18 cellular contexts compared by ENCODE assay signal in the genomic region with DNA sequence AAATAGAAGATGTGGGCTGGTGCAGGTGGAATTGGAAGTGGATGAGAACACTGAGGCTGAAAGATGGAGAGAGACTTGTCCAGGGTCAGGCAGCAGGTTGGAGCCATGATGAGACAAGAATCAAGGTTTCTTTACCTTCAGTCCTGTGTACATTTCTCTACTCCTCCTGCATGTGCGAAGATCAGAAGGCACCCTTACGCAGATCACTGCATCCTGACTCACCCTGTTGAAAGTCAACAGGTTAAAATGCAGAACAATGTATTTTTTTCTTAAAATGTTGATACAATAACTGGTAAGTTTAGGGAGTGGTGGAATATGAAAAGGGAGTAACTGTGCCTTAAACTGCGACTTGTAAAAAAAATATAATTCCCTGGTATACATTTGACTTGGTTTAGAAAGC. TPM values are rescaled to one million over a fixed set of nuclear protein-coding genes. Genes with fewer than 3 reads are reported as not detected.
DNase-seq lines count a peak whose midpoint lies in the region; ATAC-seq and TF ChIP-seq lines count a peak whose summit lies in the region.
"Had no signal": no experiment of that assay in that cellular context is flagged by ENCODE, and none has a peak within 500 bp of the region (broad histone marks: within the 10 kb centered on the region; RNA-seq: fewer than 3 reads in every experiment).

No MANE protein-coding gene starts in this region.

- 42 to 60% methylated on average over 3 of the region's 3 CpGs for WGBS in aorta, 2 donors

- H3K27me3 ChIP-seq in breast epithelium (no peaks in the 10 kb centered on the region), aorta (ENCODE audit: control insufficient read depth in 1 of 2, insufficient read depth in 2 of 2, low read length in 1 of 2) (no peaks in the 10 kb centered on the region)
- H3K27me3 ChIP-seq: gastrocnemius medialis, ovary had no signal

- peak; percentile 26 for DNase-seq in MCF 10A (ENCODE audit: unreplicated experiment)
- no peak for DNase-seq in breast epithelium (ENCODE audit: low spot score in 2 of 2)
- no peak for DNase-seq in activated CD8-positive, alpha-beta T cell treated with anti-CD3 and anti-CD28 coated beads for 36 hours
- DNase-seq in aorta: no peak
- DNase-seq in Right ventricle myocardium inferior (ENCODE audit: missing footprints): no peak
- no peak for DNase-seq in amygdala (lab: John Stamatoyannopoulos, UW)
- DNase-seq in midbrain (lab: John Stamatoyannopoulos, UW): no peak
- DNase-seq: activated CD4-positive, alpha-beta T cell treated with anti-CD3 and anti-CD28 coated beads for 4 hours; Caco-2; gastrocnemius medialis; H7; NCI-H146; OCI-M1; ovary had no signal

- intact Hi-C loops in MCF 10A (cut with micrococcal nuclease): no loop called here
- intact Hi-C loops in breast epithelium (cut with DNase I; ENCODE audit: low total_unique reads): no loop called here
- intact Hi-C loops in activated CD8-positive, alpha-beta T cell treated with anti-CD3 and anti-CD28 coated beads for 36 hours (cut with micrococcal nuclease): loop anchor here (10.0 kb wide), 1 partner anchor 48 kb away; a partner anchor contains a TSS
- intact Hi-C loops in aorta (cut with DNase I): no loop called here
- intact Hi-C loops in Right ventricle myocardium inferior (cut with DNase I): no loop called here

- H3K27ac ChIP-seq in breast epithelium: no peak overlapping the region
- H3K27ac ChIP-seq in aorta (ENCODE audit: low read depth in 1 of 2, low read length in 2 of 2): no peak overlapping the region
- H3K27ac ChIP-seq: coronary artery, gastrocnemius medialis, ovary had no signal

- H3K36me3 ChIP-seq in breast epithelium (no peaks in the 10 kb centered on the region), aorta (ENCODE audit: control insufficient read depth in 1 of 2, insufficient read depth in 2 of 2, low read length in 1 of 2) (no peaks in the 10 kb centered on the region)
- H3K36me3 ChIP-seq: gastrocnemius medialis, ovary had no signal

- TF ChIP-seq POLR2A in breast epithelium (IDR thresholded peaks at IDR 0.05): no peak

- TF ChIP-seq CTCF in MCF 10A (IDR thresholded peaks at IDR 0.05; ENCODE audit: unreplicated experiment): no peak
- no peak for TF ChIP-seq CTCF in breast epithelium (IDR thresholded peaks at IDR 0.05)
- no peak for TF ChIP-seq CTCF in activated CD8-positive, alpha-beta T cell treated with anti-CD3 and anti-CD28 coated beads for 36 hours (IDR thresholded peaks at IDR 0.05)

- peak overlapping the region; percentile 96 for H3K27ac Mint-ChIP-seq in MCF 10A (ENCODE audit: low read depth, unreplicated experiment)
- peak overlapping the region; percentile 99 for H3K27ac Mint-ChIP-seq in activated CD8-positive, alpha-beta T cell treated with anti-CD3 and anti-CD28 coated beads for 36 hours

- H3K9me3 Mint-ChIP-seq in MCF 10A (ENCODE audit: unreplicated experiment): peaks cover 5% of the 10 kb centered on the region
- H3K9me3 Mint-ChIP-seq in activated CD8-positive, alpha-beta T cell treated with anti-CD3 and anti-CD28 coated beads for 36 hours: peaks cover 32% of the 10 kb centered on the region

- H3K36me3 Mint-ChIP-seq in MCF 10A (ENCODE audit: insufficient read depth, unreplicated experiment): no peaks in the 10 kb centered on the region
- peaks cover 50% of the 10 kb centered on the region for H3K36me3 Mint-ChIP-seq in activated CD8-positive, alpha-beta T cell treated with anti-CD3 and anti-CD28 coated beads for 36 hours (ENCODE audit: low read depth)

- H3K4me3 ChIP-seq in breast epithelium: no peak overlapping the region
- no peak overlapping the region for H3K4me3 ChIP-seq in aorta (ENCODE audit: low read length in 2 of 2)
- H3K4me3 ChIP-seq: coronary artery, gastrocnemius medialis, ovary had no signal

- no peaks in the 10 kb centered on the region for H3K9me3 ChIP-seq in breast epithelium
- H3K9me3 ChIP-seq in aorta (ENCODE audit: control insufficient read depth, low read length): no peaks in the 10 kb centered on the region
- H3K9me3 ChIP-seq: Caco-2, gastrocnemius medialis, ovary had no signal

- CTCF ChIA-PET in MCF 10A (lab: Yijun Ruan, JAX): interaction anchor here (0.6 to 4.8 kb wide), 9 partner anchors 20 to 698 kb away, joined by 3 to 33 read pairs (median 8); a partner anchor contains a TSS
- CTCF ChIA-PET in activated CD8-positive, alpha-beta T cell treated with anti-CD3 and anti-CD28 coated beads for 36 hours (lab: Charles Lee): interaction anchor here (1.6 to 3.0 kb wide), 5 partner anchors 20 to 187 kb away, joined by 3 to 15 read pairs (median 6); no protein-coding TSS in a partner anchor

- no TSS peak for BruUV-seq in MCF 10A (replicated peaks; lab: Mats Ljungman, UMichigan)

- no peaks in the 10 kb centered on the region for H3K27me3 Mint-ChIP-seq in MCF 10A (ENCODE audit: insufficient read depth, unreplicated experiment)
- no peaks in the 10 kb centered on the region for H3K27me3 Mint-ChIP-seq in activated CD8-positive, alpha-beta T cell treated with anti-CD3 and anti-CD28 coated beads for 36 hours

- ATAC-seq in activated CD8-positive, alpha-beta T cell treated with anti-CD3 and anti-CD28 coated beads for 36 hours: no peak
- ATAC-seq in esophagus mucosa (peak; percentile 68), aorta (ENCODE audit: low FRiP score) (no peak), Right ventricle myocardium inferior (no peak)
- ATAC-seq: gastrocnemius medialis, HepG2, sciatic nerve had no signal

- H3K4me1 ChIP-seq in breast epithelium (no peaks in the 10 kb centered on the region), aorta (ENCODE audit: control insufficient read depth in 1 of 2, insufficient read depth in 2 of 2, low read length in 2 of 2) (no peaks in the 10 kb centered on the region)
- H3K4me1 ChIP-seq: Caco-2, gastrocnemius medialis had no signal

- H3K4me3 Mint-ChIP-seq in MCF 10A (ENCODE audit: unreplicated experiment): no peak overlapping the region
- H3K4me3 Mint-ChIP-seq in activated CD8-positive, alpha-beta T cell treated with anti-CD3 and anti-CD28 coated beads for 36 hours: peak overlapping the region; percentile 29

- POLR2A ChIA-PET in MCF 10A (lab: Yijun Ruan, JAX): interaction anchor here (1.0 kb wide), 1 partner anchor 81 kb away, joined by 5 read pairs; no protein-coding TSS in a partner anchor
- POLR2A ChIA-PET in activated CD8-positive, alpha-beta T cell treated with anti-CD3 and anti-CD28 coated beads for 36 hours (lab: Charles Lee): interaction anchor here (1.9 kb wide), 1 partner anchor 15 kb away, joined by 7 read pairs; no protein-coding TSS in a partner anchor

- H3K4me1 Mint-ChIP-seq in MCF 10A (ENCODE audit: insufficient read depth, unreplicated experiment): peaks cover 32% of the 10 kb centered on the region
- peaks cover 60% of the 10 kb centered on the region for H3K4me1 Mint-ChIP-seq in activated CD8-positive, alpha-beta T cell treated with anti-CD3 and anti-CD28 coated beads for 36 hours (ENCODE audit: low read depth)

RNA-seq across cellular contexts. Expression of a gene that starts 47.8 kb away (rescaled TPM):
- total RNA-seq in MCF 10A (2022): not detected in 2 replicates
- total RNA-seq in breast epithelium: 1 to 10 TPM; 1.3 to 6.2 (median 2.2) TPM
- 100 to 1,000 TPM; 107 to 112 TPM for total RNA-seq in activated CD8-positive, alpha-beta T cell treated with anti-CD3 and anti-CD28 coated beads for 36 hours
- 0.68 TPM for total RNA-seq in esophagus mucosa
- total RNA-seq in aorta: 1 to 10 TPM; 1.0 to 2.1 TPM
- polyA plus RNA-seq in aorta: 1 to 10 TPM in 1 of 2 donors, under 1 TPM in 1; 0.26 to 1.0 TPM
- total RNA-seq in Right ventricle myocardium inferior: 0.70 TPM
- total RNA-seq: Caco-2, H7, HepG2 had no signal
- polyA plus RNA-seq: HepG2 had no signal

Comparison
In these comparisons a context has a peak if more than half of its experiments do, and no peak if none do; other contexts are left out.
1. RNA of a gene that starts 47.8 kb away (total RNA-seq): 107 to 112 TPM in activated CD8-positive, alpha-beta T cell treated with anti-CD3 and anti-CD28 coated beads for 36 hours; 1.3 to 6.2 TPM in breast epithelium, 1.0 to 2.1 TPM in aorta, 0.70 TPM in Right ventricle myocardium inferior (single experiment), 0.68 TPM in esophagus mucosa (single experiment) and not detected in MCF 10A; every median in the first group is over 10 times any median in the second.